ENCODE assay signal across 8 cellular contexts in the genomic region with DNA sequence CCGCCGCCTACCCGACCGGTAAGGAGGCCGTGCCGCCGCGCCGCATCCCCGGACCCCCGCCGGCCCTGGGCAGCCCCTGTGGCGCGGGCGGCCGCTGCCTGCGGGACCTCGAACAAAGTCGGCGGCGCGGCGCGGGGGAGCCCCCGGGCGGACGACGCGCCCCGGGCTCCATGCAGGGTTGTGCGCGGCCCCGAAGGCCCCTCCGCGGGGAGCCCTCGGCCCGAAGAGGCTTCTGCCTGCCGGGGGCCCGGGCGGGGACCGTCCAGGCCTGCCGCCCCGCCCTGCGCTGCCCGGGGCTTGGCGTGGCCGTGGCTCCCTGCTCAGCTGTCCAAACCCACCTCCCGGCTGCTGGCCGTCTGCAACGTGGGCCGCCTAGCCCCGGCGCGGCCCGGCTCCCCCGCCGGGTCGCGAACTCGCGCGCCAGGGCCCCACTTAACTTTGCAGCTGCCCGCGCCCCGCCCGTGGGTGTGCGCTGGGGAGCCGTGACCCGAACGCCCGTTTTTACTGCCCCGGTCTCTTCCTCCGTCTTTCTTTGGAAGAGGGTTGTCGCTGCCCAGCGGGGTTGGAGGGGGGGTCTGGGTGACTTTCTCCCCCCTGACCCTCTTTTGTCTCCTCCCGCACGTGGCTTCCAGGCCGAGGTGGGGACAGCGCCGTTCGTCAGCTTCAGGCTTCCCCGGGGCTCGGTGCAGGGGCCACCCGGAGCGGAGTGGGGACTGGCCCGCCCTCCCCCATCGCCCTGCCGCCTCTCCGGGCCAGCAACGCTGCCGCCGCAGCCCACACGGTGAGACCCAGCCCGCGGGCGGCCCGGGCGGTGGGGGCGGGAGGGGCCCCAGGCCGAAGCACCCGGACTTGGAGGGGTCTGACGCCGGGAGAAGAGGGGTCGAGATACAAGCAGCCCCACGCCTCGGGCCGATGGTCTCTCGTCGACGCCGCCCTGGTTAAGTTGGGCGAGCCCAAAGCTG. TPM values are rescaled to one million over a fixed set of nuclear protein-coding genes. Genes with fewer than 3 reads are reported as not detected.
A peak's percentile ranks its signal among the peaks of the same experiment; 100 is the strongest.
DNase-seq lines count a peak whose midpoint lies in the region; ATAC-seq and TF ChIP-seq lines count a peak whose summit lies in the region.

No MANE protein-coding gene starts in this region.

- peak overlapping the region; percentile 32 for H2BK5ac ChIP-seq in mesendoderm (ENCODE audit: low read length)

- no peaks in the 10 kb centered on the region for H3K27me3 Mint-ChIP-seq in stimulated activated naive CD8-positive, alpha-beta T cell treated with anti-CD3 and anti-CD28 coated beads, Interleukin-15, Interleukin-2, amounts not matched to agents 100 ng/mL and 50 ng/mL, for 24 hours

- ATAC-seq in GM19395 (IDR thresholded peaks at IDR 0.05; ENCODE audit: unreplicated experiment), result peak; percentile 28
- peak; percentile 28 for ATAC-seq in HG03460 (IDR thresholded peaks at IDR 0.05; ENCODE audit: unreplicated experiment)
- ATAC-seq in activated CD4-positive, CD25-positive, alpha-beta regulatory T cell treated with anti-CD3 and anti-CD28 coated beads, Interleukin-2, amount 50 U/mL, for 24 hours, result peak; percentile 25 to 30

- H3K9me3 Mint-ChIP-seq in stimulated activated naive CD8-positive, alpha-beta T cell treated with anti-CD3 and anti-CD28 coated beads, Interleukin-15, Interleukin-2, amounts not matched to agents 100 ng/mL and 50 ng/mL, for 24 hours, result no peaks in the 10 kb centered on the region

- H3K18ac ChIP-seq in mesendoderm (ENCODE audit: low read length), result peak overlapping the region; percentile 65

- H4K5ac ChIP-seq in mesendoderm (ENCODE audit: low read length), result no peak overlapping the region

- peak overlapping the region; percentile 52 for H2BK120ac ChIP-seq in mesendoderm (ENCODE audit: low read depth, low read length)

- DNase-seq in CD1c-positive myeloid dendritic cell (ENCODE audit: extremely low spot score) (peak; percentile 36), dorsolateral prefrontal cortex (peak in 5 of 10 donors; percentile 20 to 59 (median 35)), mesendoderm (peak; percentile 29), MV-4-11 (lab: John Stamatoyannopoulos, UW) (no peak)

- no peaks in the 10 kb centered on the region for H3K27me3 ChIP-seq in dorsolateral prefrontal cortex
- no peaks in the 10 kb centered on the region for H3K27me3 ChIP-seq in mesendoderm (ENCODE audit: insufficient read depth, low read length, poor library complexity)

- H3K79me1 ChIP-seq in mesendoderm (ENCODE audit: low read length), result peaks cover 7% of the 10 kb centered on the region

- H3K79me2 ChIP-seq in mesendoderm (ENCODE audit: control insufficient read depth, insufficient read depth, low read length), result peaks cover 49% of the 10 kb centered on the region

- peak overlapping the region; percentile 97 for H3K56ac ChIP-seq in mesendoderm (ENCODE audit: low read length)

- peak overlapping the region; percentile 68 to 97 (median 87) for H3K4me3 ChIP-seq in dorsolateral prefrontal cortex
- peak overlapping the region; percentile 89 for H3K4me3 ChIP-seq in mesendoderm (ENCODE audit: low read length)

- peaks cover 28% of the 10 kb centered on the region for H3K36me3 Mint-ChIP-seq in stimulated activated naive CD8-positive, alpha-beta T cell treated with anti-CD3 and anti-CD28 coated beads, Interleukin-15, Interleukin-2, amounts not matched to agents 100 ng/mL and 50 ng/mL, for 24 hours (ENCODE audit: low read depth)

- WGBS in mesendoderm (ENCODE audit: extremely low coverage, insufficient coverage, low lambda C conversion rate), result no CpG with 5 or more reads among the region's 112 CpGs

- no peak overlapping the region for H2BK15ac ChIP-seq in mesendoderm (replicated peaks; ENCODE audit: low read depth)

- peaks cover 50% of the 10 kb centered on the region for H3K4me1 Mint-ChIP-seq in stimulated activated naive CD8-positive, alpha-beta T cell treated with anti-CD3 and anti-CD28 coated beads, Interleukin-15, Interleukin-2, amounts not matched to agents 100 ng/mL and 50 ng/mL, for 24 hours (ENCODE audit: low read depth)

- no peaks in the 10 kb centered on the region for H3K4me1 ChIP-seq in mesendoderm (ENCODE audit: control insufficient read depth, low read depth, low read length)

- H3K27ac ChIP-seq in dorsolateral prefrontal cortex, result peak overlapping the region in 58 of 59 donors; percentile 23 to 96 (median 90)
- peak overlapping the region; percentile 81 for H3K27ac ChIP-seq in mesendoderm (ENCODE audit: low read depth, low read length)

- peak overlapping the region; percentile 89 for H3K4me3 Mint-ChIP-seq in stimulated activated naive CD8-positive, alpha-beta T cell treated with anti-CD3 and anti-CD28 coated beads, Interleukin-15, Interleukin-2, amounts not matched to agents 100 ng/mL and 50 ng/mL, for 24 hours

- H2AK5ac ChIP-seq in mesendoderm (ENCODE audit: low read length), result no peak overlapping the region

- H3K9ac ChIP-seq in mesendoderm (ENCODE audit: low read length), result peak overlapping the region; percentile 97

- H3K27ac Mint-ChIP-seq in stimulated activated naive CD8-positive, alpha-beta T cell treated with anti-CD3 and anti-CD28 coated beads, Interleukin-15, Interleukin-2, amounts not matched to agents 100 ng/mL and 50 ng/mL, for 24 hours, result peak overlapping the region; percentile 89

- H3K36me3 ChIP-seq in mesendoderm (ENCODE audit: control insufficient read depth, insufficient read depth, low read length), result no peaks in the 10 kb centered on the region

- H3K4me2 ChIP-seq in mesendoderm (ENCODE audit: low read length), result peak overlapping the region; percentile 93

- TF ChIP-seq CTCF in dorsolateral prefrontal cortex (IDR thresholded peaks at IDR 0.05 in 54 of 56, conservative IDR thresholded peaks at IDR 0.05 in 2 of 56; ENCODE audit: low read depth in 1 of 56, partially characterized antibody in 56 of 56), result peak in 3 of 56 donors; percentile 4 to 11 (median 6)

- peak overlapping the region; percentile 91 for H4K8ac ChIP-seq in mesendoderm (ENCODE audit: low read depth, low read length)

- H3K4ac ChIP-seq in mesendoderm (ENCODE audit: low read depth, low read length), result peak overlapping the region; percentile 97

- intact Hi-C loops in dorsolateral prefrontal cortex (cut with DNase I), result loop anchor here (5.0 to 10.0 kb wide), 6 partner anchors 195 to 295 kb away; no protein-coding TSS in a partner anchor

- peak overlapping the region; percentile 83 for H3K23ac ChIP-seq in mesendoderm (ENCODE audit: low read length)

RNA-seq across cellular contexts. Expression of a gene that starts 0.9 kb away (rescaled TPM):
- total RNA-seq in dorsolateral prefrontal cortex, result 10 to 100 TPM; 10.8 to 27.2 (median 18.3) TPM
- 17.7 TPM for polyA plus RNA-seq in mesendoderm (2013, experiment 1 of 2)
- 18.5 TPM for polyA plus RNA-seq in mesendoderm (2013, experiment 2 of 2)
